Comparison of ENCODE assay signal across 8 cellular contexts in the genomic region with DNA sequence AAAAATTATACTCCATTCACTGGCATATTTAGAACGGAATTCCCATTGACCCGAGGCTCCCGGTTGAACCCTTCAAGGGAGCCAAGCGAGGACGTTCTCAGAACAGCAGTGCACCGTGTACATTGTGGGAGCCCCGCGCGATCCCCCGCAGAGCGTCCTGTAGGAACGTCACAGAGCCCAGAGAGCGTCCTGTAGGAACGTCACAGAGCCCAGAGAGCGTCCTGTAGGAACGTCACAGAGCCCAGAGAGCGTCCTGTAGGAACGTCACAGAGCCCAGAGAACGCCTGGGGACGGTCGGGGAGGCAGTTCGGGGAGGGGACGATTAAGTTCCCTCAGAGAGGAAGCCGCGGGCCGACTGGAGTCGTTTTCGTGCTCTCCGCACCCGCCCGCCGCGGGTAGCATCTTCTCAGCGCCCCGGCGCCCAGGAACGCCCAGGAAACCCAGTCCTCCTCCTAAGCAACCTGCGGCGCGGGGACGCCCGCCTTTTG. TPM values are rescaled to one million over a fixed set of nuclear protein-coding genes. Genes with fewer than 3 reads are reported as not detected.
DNase-seq lines count a peak whose midpoint lies in the region; ATAC-seq and TF ChIP-seq lines count a peak whose summit lies in the region.

No MANE protein-coding gene starts in this region.

- H3K79me2 ChIP-seq in neural cell (replicated peaks; ENCODE audit: insufficient read depth, low read length): peaks cover 35% of the 10 kb centered on the region

- H4K20me1 ChIP-seq in neural cell (ENCODE audit: insufficient read depth): peaks cover 3% of the 10 kb centered on the region

- H3K27me3 ChIP-seq in AG04450 (ENCODE audit: control insufficient read depth, insufficient read depth, low read length) (no peaks in the 10 kb centered on the region), neural cell (ENCODE audit: insufficient read depth, low read depth, low read length) (no peaks in the 10 kb centered on the region), aorta (ENCODE audit: control insufficient read depth in 1 of 2, insufficient read depth in 2 of 2, low read length in 1 of 2) (no peaks in the 10 kb centered on the region)

- H3F3A ChIP-seq in neural cell (ENCODE audit: insufficient read depth, low read length, poor library complexity, severe bottlenecking): no peaks in the 10 kb centered on the region

- ATAC-seq in GM18502 (IDR thresholded peaks at IDR 0.05; ENCODE audit: poor library complexity, unreplicated experiment) (peak; percentile 51), HG02970 (IDR thresholded peaks at IDR 0.05; ENCODE audit: low FRiP score, unreplicated experiment) (peak; percentile 34), aorta (ENCODE audit: low FRiP score) (peak; percentile 92)

- peaks cover 1 to 8% of the 10 kb centered on the region in 2 donors for H3K4me1 ChIP-seq in aorta (ENCODE audit: control insufficient read depth in 1 of 2, insufficient read depth in 2 of 2, low read length in 2 of 2)

- TF ChIP-seq CTCF in AG04450 (IDR thresholded peaks at IDR 0.05; ENCODE audit: low read depth, low read length) (no peak), neural cell (IDR thresholded peaks at IDR 0.05; ENCODE audit: poor library complexity, severe bottlenecking) (no peak)

- intact Hi-C loops in aorta (cut with DNase I): loop anchor here (1.0 to 5.0 kb wide), 3 partner anchors 138 to 219 kb away; partner anchors contain the start of gene RNF7 (in 2 of the 2)

- peak; percentile 80 for TF ChIP-seq EP300 in neural cell (conservative IDR thresholded peaks at IDR 0.05; ENCODE audit: poor library complexity, severe bottlenecking)

- H3K9me2 ChIP-seq in neural cell (ENCODE audit: insufficient read depth, low read length): no peaks in the 10 kb centered on the region

- H3K27ac ChIP-seq in AG04450 (ENCODE audit: low read depth, low read length) (peak overlapping the region; percentile 96), neural cell (ENCODE audit: low read length) (peak overlapping the region; percentile 96), aorta (ENCODE audit: low read depth in 1 of 2, low read length in 2 of 2) (peak overlapping the region; percentile 97 to 99)

- DNase-seq in AG04450 (ENCODE audit: low read depth, low spot score) (no peak), NCI-H226 (peak; percentile 25), fibroblast of peridontal ligament (ENCODE audit: extremely low read depth) (peak; percentile 69), aorta (peak; percentile 80 to 92)
- peak; percentile 84 for DNase-seq in activated T-cell treated with anti-CD3 and anti-CD28 coated beads, Interleukin-2, amount 50 U/mL, for 1 hour

- TF ChIP-seq RAD21 in neural cell (conservative IDR thresholded peaks at IDR 0.05): no peak

- H3K9me3 ChIP-seq in AG04450 (ENCODE audit: control insufficient read depth, insufficient read depth, low read length) (no peaks in the 10 kb centered on the region; the same call in 1 of the 2 replicates), neural cell (ENCODE audit: low read length) (no peaks in the 10 kb centered on the region), aorta (ENCODE audit: control insufficient read depth, low read length) (no peaks in the 10 kb centered on the region)

- H3K4me2 ChIP-seq in neural cell (ENCODE audit: low read length): peak overlapping the region; percentile 18

- peak overlapping the region; percentile 60 for H2AFZ ChIP-seq in neural cell (ENCODE audit: low read depth, low read length)

- H3K4me3 ChIP-seq in AG04450 (ENCODE audit: low read depth, low read length) (peak overlapping the region; percentile 79), neural cell (ENCODE audit: low read length) (peak overlapping the region; percentile 91), aorta (ENCODE audit: low read length in 2 of 2) (peak overlapping the region; percentile 73 to 90)

- H3K36me3 ChIP-seq in neural cell (ENCODE audit: insufficient read depth, low read length) (no peaks in the 10 kb centered on the region), aorta (ENCODE audit: control insufficient read depth in 1 of 2, insufficient read depth in 2 of 2, low read length in 1 of 2) (no peaks in the 10 kb centered on the region)

- CTCF ChIA-PET in AG04450 (lab: Charles Lee): interaction anchor here (0.6 to 4.1 kb wide), 33 partner anchors 9 to 644 kb away, joined by 3 to 36 read pairs (median 5); partner anchors contain the start of genes PXYLP1 and RNF7

- 0 to 1% methylated on average over 42 of the region's 42 CpGs for WGBS in aorta, 2 donors

- H3K9ac ChIP-seq in neural cell (ENCODE audit: low read length): peak overlapping the region; percentile 99

- POLR2A ChIA-PET in AG04450 (lab: Yijun Ruan, JAX): interaction anchor here (0.9 to 1.1 kb wide), 3 partner anchors 19 to 137 kb away, joined by 4 to 6 read pairs (median 5); no protein-coding TSS in a partner anchor

TF ChIP-seq in neural cell, 6 proteins besides CTCF, POLR2A, EP300 and RAD21:
- no peak for TF ChIP-seq EZH2 (IDR thresholded peaks at IDR 0.05; ENCODE audit: borderline replicate concordance, insufficient read depth, low read length, poor library complexity, severe bottlenecking)
- peak; percentile 55 for TF ChIP-seq MXI1 (conservative IDR thresholded peaks at IDR 0.05; ENCODE audit: poor library complexity, severe bottlenecking)
- peak; percentile 99 for TF ChIP-seq POLR2AphosphoS5 (IDR thresholded peaks at IDR 0.05)
- TF ChIP-seq, protein P1, sequence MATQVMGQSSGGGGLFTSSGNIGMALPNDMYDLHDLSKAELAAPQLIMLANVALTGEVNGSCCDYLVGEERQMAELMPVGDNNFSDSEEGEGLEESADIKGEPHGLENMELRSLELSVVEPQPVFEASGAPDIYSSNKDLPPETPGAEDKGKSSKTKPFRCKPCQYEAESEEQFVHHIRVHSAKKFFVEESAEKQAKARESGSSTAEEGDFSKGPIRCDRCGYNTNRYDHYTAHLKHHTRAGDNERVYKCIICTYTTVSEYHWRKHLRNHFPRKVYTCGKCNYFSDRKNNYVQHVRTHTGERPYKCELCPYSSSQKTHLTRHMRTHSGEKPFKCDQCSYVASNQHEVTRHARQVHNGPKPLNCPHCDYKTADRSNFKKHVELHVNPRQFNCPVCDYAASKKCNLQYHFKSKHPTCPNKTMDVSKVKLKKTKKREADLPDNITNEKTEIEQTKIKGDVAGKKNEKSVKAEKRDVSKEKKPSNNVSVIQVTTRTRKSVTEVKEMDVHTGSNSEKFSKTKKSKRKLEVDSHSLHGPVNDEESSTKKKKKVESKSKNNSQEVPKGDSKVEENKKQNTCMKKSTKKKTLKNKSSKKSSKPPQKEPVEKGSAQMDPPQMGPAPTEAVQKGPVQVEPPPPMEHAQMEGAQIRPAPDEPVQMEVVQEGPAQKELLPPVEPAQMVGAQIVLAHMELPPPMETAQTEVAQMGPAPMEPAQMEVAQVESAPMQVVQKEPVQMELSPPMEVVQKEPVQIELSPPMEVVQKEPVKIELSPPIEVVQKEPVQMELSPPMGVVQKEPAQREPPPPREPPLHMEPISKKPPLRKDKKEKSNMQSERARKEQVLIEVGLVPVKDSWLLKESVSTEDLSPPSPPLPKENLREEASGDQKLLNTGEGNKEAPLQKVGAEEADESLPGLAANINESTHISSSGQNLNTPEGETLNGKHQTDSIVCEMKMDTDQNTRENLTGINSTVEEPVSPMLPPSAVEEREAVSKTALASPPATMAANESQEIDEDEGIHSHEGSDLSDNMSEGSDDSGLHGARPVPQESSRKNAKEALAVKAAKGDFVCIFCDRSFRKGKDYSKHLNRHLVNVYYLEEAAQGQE (IDR thresholded peaks at IDR 0.05; ENCODE audit: borderline replicate concordance): no peak
- TF ChIP-seq SMC3 (conservative IDR thresholded peaks at IDR 0.05; ENCODE audit: poor library complexity): peak; percentile 60
- TF ChIP-seq TAF1 (IDR thresholded peaks at IDR 0.05; ENCODE audit: low read depth): peak; percentile 92

RNA-seq across cellular contexts. Expression of gene ATP1B3, which starts 0.5 kb away (rescaled TPM):
- polyA plus RNA-seq in AG04450 (2011; rRNA removed) (139 and 199 TPM in 2 replicates), neural cell (106 and 131 TPM in 2 replicates), aorta (100 to 1,000 TPM in 1 of 2 donors, 10 to 100 TPM in 1; 94.9 to 142 TPM)
- polyA minus RNA-seq in AG04450 (2011; rRNA and poly(A)+ RNA removed): 62.8 and 103 TPM in 2 replicates
- polyA minus RNA-seq in neural cell: 39.4 and 49.8 TPM in 2 replicates
- total RNA-seq in aorta: 100 to 1,000 TPM; 127 to 128 TPM

Comparison
In these comparisons a context has a peak if more than half of its experiments do, and no peak if none do; other contexts are left out.
1. ATAC-seq: peak in every context shown above with its lines; median percentile 92 in aorta; 51 in GM18502; 34 in HG02970.